11 cellular contexts compared by ENCODE assay signal in the genomic region with DNA sequence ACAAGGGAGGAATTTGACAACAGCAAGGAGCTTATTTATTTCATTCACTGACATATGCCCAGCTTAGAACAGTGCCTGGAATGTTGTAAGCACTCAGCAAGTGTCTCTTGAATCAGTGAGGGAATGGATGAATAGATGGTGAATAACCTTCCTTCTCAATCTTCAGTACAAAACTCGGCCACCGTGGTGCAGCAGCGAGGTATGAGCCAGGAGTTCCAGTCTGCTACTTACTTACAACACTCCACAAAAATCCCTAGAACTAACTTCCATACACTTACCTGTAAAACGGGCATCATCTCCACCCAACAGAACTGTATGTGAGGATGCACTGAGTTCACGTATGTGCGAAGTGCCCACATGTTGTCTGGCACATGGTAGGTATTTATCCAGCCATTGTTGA.
A peak's percentile ranks its signal among the peaks of the same experiment; 100 is the strongest.
DNase-seq lines count a peak whose midpoint lies in the region; TF ChIP-seq lines count a peak whose summit lies in the region.
"Had no signal": no experiment of that assay in that cellular context is flagged by ENCODE, and none has a peak within 500 bp of the region (broad histone marks: within the 10 kb centered on the region; RNA-seq: fewer than 3 reads in every experiment).

No MANE protein-coding gene starts in this region.

- H3K4me1 Mint-ChIP-seq in T-helper 2 cell treated with Interferon-gamma antibody and Interleukin-4, amounts not matched to agents 5 μg/mL and 100 μg/mL, for 36 hours (ENCODE audit: low read depth) = no peaks in the 10 kb centered on the region

- H3K4me1 ChIP-seq in OCI-LY7 (ENCODE audit: insufficient read depth, low read length, poor library complexity, severe bottlenecking) (no peaks in the 10 kb centered on the region), transverse colon (peaks cover 0 to 11% (median 0%) of the 10 kb centered on the region in 4 donors)
- H3K4me1 ChIP-seq: left ventricle myocardium inferior had no signal

- no peak overlapping the region for H3K27ac Mint-ChIP-seq in T-helper 2 cell treated with Interferon-gamma antibody and Interleukin-4, amounts not matched to agents 5 μg/mL and 100 μg/mL, for 36 hours
- H3K27ac Mint-ChIP-seq: activated naive CD4-positive, alpha-beta T cell treated with anti-CD3 and anti-CD28 coated beads, Interleukin-2, amount 50 U/mL, for 72 hours had no signal

- CTCF ChIA-PET in OCI-LY7 (lab: Charles Lee; ENCODE audit: unreplicated experiment) = no interaction called here

- POLR2A ChIA-PET in OCI-LY7 (lab: Charles Lee) = no interaction called here

- BruUV-seq in OCI-LY7 (replicated peaks; lab: Mats Ljungman, UMichigan) = no TSS peak

- H3K79me2 ChIP-seq in OCI-LY7 (ENCODE audit: insufficient read depth, low read depth, low read length) = no peaks in the 10 kb centered on the region

- no peak overlapping the region for H2AFZ ChIP-seq in OCI-LY7 (ENCODE audit: low read length)

- TF ChIP-seq POLR2A in transverse colon (IDR thresholded peaks at IDR 0.05) = no peak

- TF ChIP-seq CTCF in OCI-LY7 (conservative IDR thresholded peaks at IDR 0.05; ENCODE audit: low read length) (peak; percentile 29; the same call in 1 of the 2 replicates), transverse colon (IDR thresholded peaks at IDR 0.05) (peak in 2 of 5 experiments; percentile 12 to 42)

- H3K9me2 ChIP-seq in OCI-LY7 (ENCODE audit: insufficient read depth, low read length) = no peaks in the 10 kb centered on the region

- no peaks in the 10 kb centered on the region for H3K36me3 ChIP-seq in OCI-LY7 (ENCODE audit: insufficient read depth, low read length)
- H3K36me3 ChIP-seq in transverse colon = no peaks in the 10 kb centered on the region
- H3K36me3 ChIP-seq: left ventricle myocardium inferior had no signal

- no peaks in the 10 kb centered on the region for H3K36me3 Mint-ChIP-seq in T-helper 2 cell treated with Interferon-gamma antibody and Interleukin-4, amounts not matched to agents 5 μg/mL and 100 μg/mL, for 36 hours (ENCODE audit: low read depth)
- H3K36me3 Mint-ChIP-seq: activated naive CD4-positive, alpha-beta T cell treated with anti-CD3 and anti-CD28 coated beads, Interleukin-2, amount 50 U/mL, for 72 hours had no signal

- H3K27ac ChIP-seq in OCI-LY7 (ENCODE audit: low read depth, low read length, poor library complexity, severe bottlenecking) (no peak overlapping the region), transverse colon (no peak overlapping the region)
- H3K27ac ChIP-seq: left ventricle myocardium inferior had no signal

- WGBS in transverse colon (ENCODE audit: low coverage in 1 of 2), 2 donors = 56% methylated on average over 6 of the region's 6 CpGs; no CpG with 5 or more reads in 1 of the 2 donors

- H3K27me3 Mint-ChIP-seq in T-helper 2 cell treated with Interferon-gamma antibody and Interleukin-4, amounts not matched to agents 5 μg/mL and 100 μg/mL, for 36 hours (ENCODE audit: low read depth) = no peaks in the 10 kb centered on the region

- intact Hi-C loops in OCI-LY7 (cut with micrococcal nuclease; ENCODE audit: unreplicated experiment) (no loop called here), transverse colon (cut with DNase I; ENCODE audit: low total_unique reads) (no loop called here)

- H3K9me3 Mint-ChIP-seq in T-helper 2 cell treated with Interferon-gamma antibody and Interleukin-4, amounts not matched to agents 5 μg/mL and 100 μg/mL, for 36 hours = peaks cover 5% of the 10 kb centered on the region

- no peaks in the 10 kb centered on the region for H4K20me1 ChIP-seq in OCI-LY7 (ENCODE audit: insufficient read depth, low read length)

- no peak overlapping the region for H3K4me2 ChIP-seq in OCI-LY7 (ENCODE audit: low read length)

- H3K9me3 ChIP-seq in OCI-LY7 (ENCODE audit: low read length) (no peaks in the 10 kb centered on the region), transverse colon (no peaks in the 10 kb centered on the region)

- TF ChIP-seq EP300 in transverse colon (IDR thresholded peaks at IDR 0.05; ENCODE audit: low read depth) = no peak

- H3K27me3 ChIP-seq in transverse colon = no peaks in the 10 kb centered on the region

- no peak overlapping the region for H3K4me3 Mint-ChIP-seq in T-helper 2 cell treated with Interferon-gamma antibody and Interleukin-4, amounts not matched to agents 5 μg/mL and 100 μg/mL, for 36 hours

- in situ Hi-C loops in transverse colon (cut with MboI; ENCODE audit: low pct_ligation_motif_present in 1 of 4, low pct_unique_long_range_greater_than_20kb in 1 of 4, low sequenced_read_pairs in 3 of 4) = no loop called here

- H3K4me3 ChIP-seq in OCI-LY7 (ENCODE audit: low read depth, low read length, poor library complexity, severe bottlenecking) (no peak overlapping the region), transverse colon (no peak overlapping the region)
- H3K4me3 ChIP-seq: left ventricle myocardium inferior had no signal

- DNase-seq in NCI-H2227 (lab: John Stamatoyannopoulos, UW; ENCODE audit: unreplicated experiment) (peak; percentile 19), NCI-H2227 treated with DMSO at 0.1 percent for 48 hours (lab: John Stamatoyannopoulos, UW) (no peak), OCI-LY7 (ENCODE audit: low spot score) (no peak), iPS-NIHi11 (ENCODE audit: low spot score) (peak; percentile 66), transverse colon (peak; percentile 37), NCI-H2107 (lab: John Stamatoyannopoulos, UW) (no peak)
- no peak for DNase-seq in T-helper 2 cell treated with Interferon-gamma antibody and Interleukin-4, amounts not matched to agents 5 μg/mL and 100 μg/mL, for 36 hours (ENCODE audit: low spot score)
- DNase-seq in activated CD4-positive, alpha-beta T cell treated with anti-CD3 and anti-CD28 coated beads, Interleukin-2, amount 50 U/mL, for 1 hour = no peak
- DNase-seq: left ventricle myocardium inferior, NCI-H774 had no signal

Comparison
In these comparisons a context has a peak if more than half of its experiments do, and no peak if none do; other contexts are left out.
1. DNase-seq: peak in NCI-H2227 (single experiment), iPS-NIHi11 (single experiment) and transverse colon (single experiment); none in NCI-H2227 treated with DMSO at 0.1 percent for 48 hours (single experiment), OCI-LY7 (single experiment), T-helper 2 cell treated with Interferon-gamma antibody and Interleukin-4, amounts not matched to agents 5 μg/mL and 100 μg/mL, for 36 hours (single experiment), NCI-H2107 (single experiment) and activated CD4-positive, alpha-beta T cell treated with anti-CD3 and anti-CD28 coated beads, Interleukin-2, amount 50 U/mL, for 1 hour (single experiment).